5 cellular contexts compared by ENCODE assay signal in genomic region chr7:2218444-2218785, GRCh38.
"Had no signal": no experiment of that assay in that cellular context is flagged by ENCODE, and none has a peak within 500 bp of the region (broad histone marks: within the 10 kb centered on the region; RNA-seq: fewer than 3 reads in every experiment).

No MANE protein-coding gene starts in this region.

- H3K4me1 ChIP-seq: HAP-1 had no signal

- H3K4me3 Mint-ChIP-seq: GM23338, HFFc6 had no signal

- H3K9me3 ChIP-seq: HAP-1 had no signal

- ATAC-seq: GM23338, HCT116, K562 had no signal

- H3K27ac Mint-ChIP-seq: GM23338, HFFc6 had no signal

- H3K4me3 ChIP-seq: GM23338, HAP-1, K562 had no signal

- H3K9me3 Mint-ChIP-seq: GM23338, HFFc6 had no signal

- H3K4me1 Mint-ChIP-seq: GM23338 had no signal
